Comparison of ENCODE assay signal across 17 cellular contexts in the genomic region with DNA sequence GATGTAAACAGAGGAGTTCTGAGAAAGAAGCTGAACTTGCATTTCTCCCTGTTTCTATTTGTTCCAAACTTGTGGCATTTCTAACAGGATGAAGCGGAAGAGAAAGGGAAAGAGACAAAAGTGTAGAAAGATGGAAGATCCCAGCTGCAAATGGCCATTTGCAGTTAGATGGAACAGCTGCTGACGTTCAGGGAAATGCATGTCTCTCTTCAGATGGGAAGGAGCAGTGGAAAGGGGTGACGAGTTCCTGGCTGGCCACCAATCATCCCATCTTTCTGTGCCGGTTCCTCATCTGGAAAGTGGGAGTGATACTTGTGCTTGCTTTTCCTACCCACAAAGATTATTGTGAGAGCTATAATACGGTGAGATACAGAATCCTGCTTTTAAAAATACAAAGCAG. TPM values are rescaled to one million over a fixed set of nuclear protein-coding genes. Genes with fewer than 3 reads are reported as not detected.
DNase-seq lines count a peak whose midpoint lies in the region; ATAC-seq and TF ChIP-seq lines count a peak whose summit lies in the region.
"Had no signal": no experiment of that assay in that cellular context is flagged by ENCODE, and none has a peak within 500 bp of the region (broad histone marks: within the 10 kb centered on the region; RNA-seq: fewer than 3 reads in every experiment).

No MANE protein-coding gene starts in this region.

- no peak for TF ChIP-seq CTCF in left ventricle myocardium inferior (IDR thresholded peaks at IDR 0.05; ENCODE audit: borderline replicate concordance)
- TF ChIP-seq CTCF in osteoblast (IDR thresholded peaks at IDR 0.05; ENCODE audit: extremely low read depth, low read depth, low read length): no peak
- TF ChIP-seq CTCF in tibial artery (IDR thresholded peaks at IDR 0.05): no peak

- H3K4me3 ChIP-seq in SJCRH30 (no peak overlapping the region), left ventricle myocardium inferior (peak overlapping the region; percentile 100), osteoblast (ENCODE audit: insufficient read depth, low read length) (no peak overlapping the region), tibial artery (no peak overlapping the region)

- H3K4me1 ChIP-seq in SJCRH30: peaks cover 30% of the 10 kb centered on the region
- peaks cover 74% of the 10 kb centered on the region for H3K4me1 ChIP-seq in left ventricle myocardium inferior
- peaks cover 54% of the 10 kb centered on the region for H3K4me1 ChIP-seq in osteoblast (ENCODE audit: insufficient read depth, low read length)
- H3K4me1 ChIP-seq in tibial artery: peaks cover 0 to 31% (median 17%) of the 10 kb centered on the region in 4 donors

- H2AFZ ChIP-seq in osteoblast (ENCODE audit: low read length): no peak overlapping the region

- peak overlapping the region; percentile 33 for H3K27ac ChIP-seq in SJCRH30
- H3K27ac ChIP-seq in left ventricle myocardium inferior (replicated peaks): peak overlapping the region; percentile 96
- H3K27ac ChIP-seq in osteoblast (ENCODE audit: low read depth, low read length): no peak overlapping the region
- H3K27ac ChIP-seq in tibial artery: peak overlapping the region; percentile 89 to 92

- intact Hi-C loops in left ventricle myocardium inferior (cut with micrococcal nuclease) (no loop called here), tibial artery (cut with DNase I; ENCODE audit: low total_unique reads) (loop anchor here (5.0 to 10.0 kb wide), 2 partner anchors 52 to 175 kb away; no protein-coding TSS in a partner anchor)

- H3K36me3 ChIP-seq in SJCRH30: no peaks in the 10 kb centered on the region
- H3K36me3 ChIP-seq in left ventricle myocardium inferior: peaks cover 9% of the 10 kb centered on the region
- H3K36me3 ChIP-seq in osteoblast (ENCODE audit: insufficient read depth, low read length): peaks cover 12% of the 10 kb centered on the region
- no peaks in the 10 kb centered on the region for H3K36me3 ChIP-seq in tibial artery

- H3K79me2 ChIP-seq in osteoblast (ENCODE audit: insufficient read depth, low read length): peaks cover 40% of the 10 kb centered on the region

- no peaks in the 10 kb centered on the region for H3K9me3 ChIP-seq in SJCRH30 (replicated peaks)
- H3K9me3 ChIP-seq in left ventricle myocardium inferior (replicated peaks): no peaks in the 10 kb centered on the region
- H3K9me3 ChIP-seq in osteoblast (ENCODE audit: low read depth, low read length): no peaks in the 10 kb centered on the region
- no peaks in the 10 kb centered on the region for H3K9me3 ChIP-seq in tibial artery

- no peak for ATAC-seq in GM18870 (IDR thresholded peaks at IDR 0.05; ENCODE audit: unreplicated experiment)

- peak overlapping the region; percentile 69 for H3K4me2 ChIP-seq in osteoblast (ENCODE audit: insufficient read depth, low read length)

- H3K27me3 ChIP-seq in SJCRH30 (no peaks in the 10 kb centered on the region), left ventricle myocardium inferior (ENCODE audit: low read depth) (no peaks in the 10 kb centered on the region), osteoblast (ENCODE audit: insufficient read depth, low read length) (no peaks in the 10 kb centered on the region), tibial artery (no peaks in the 10 kb centered on the region)

- peaks cover 33% of the 10 kb centered on the region for H4K20me1 ChIP-seq in osteoblast (ENCODE audit: insufficient read depth, low read length)

- DNase-seq in SJCRH30: peak; percentile 45 to 65
- DNase-seq in left ventricle myocardium inferior: peak; percentile 62
- no peak for DNase-seq in osteoblast (ENCODE audit: insufficient read length, low spot score, missing footprints)
- DNase-seq in tibial artery: peak in 1 of 2 donors; percentile 57
- no peak for DNase-seq in GM19240 (ENCODE audit: insufficient read length, low spot score)
- DNase-seq in SIG-M5 (lab: John Stamatoyannopoulos, UW): no peak
- no peak for DNase-seq in D341Med (ENCODE audit: low spot score)
- DNase-seq: CD8-positive, alpha-beta memory T cell; foreskin melanocyte; Karpas-422; NCI-H1048; NCI-H2029 treated with DMSO at 0.1 percent for 48 hours; NCI-H446 treated with DMSO at 0.1 percent for 48 hours; occipital lobe; stimulated activated CD4-positive, alpha-beta T cell treated with anti-CD3 and anti-CD28 coated beads, Interleukin-2, amount 100 ng/mL, for 48 hours had no signal

RNA-seq across cellular contexts. Expression of gene TIMP3, which starts 1.3 kb away (rescaled TPM):
- total RNA-seq in SJCRH30 (2014; rRNA removed; shearing (Covaris generic)): 33.0 and 35.0 TPM in 2 replicates
- 250 TPM for total RNA-seq in left ventricle myocardium inferior
- 1,020 and 1,293 TPM in 2 replicates for total RNA-seq in osteoblast
- total RNA-seq: activated T-helper 1 cell treated with anti-CD3 and anti-CD28 coated beads, Interleukin-12 subunit alpha, Interleukin-12 subunit beta, Interleukin-2, Interleukin-4 antibody, amounts not matched to agents 30 ng/mL and 10 ng/mL and 1 ng/mL, durations not matched to agents 14 hours and 24 hours and 36 hours had no signal

Comparison
In these comparisons a context has a peak if more than half of its experiments do, and no peak if none do; other contexts are left out.
1. DNase-seq: peak in SJCRH30 (2 of 2) and left ventricle myocardium inferior (single experiment); none in osteoblast (single experiment), GM19240 (single experiment), SIG-M5 (single experiment) and D341Med (single experiment).